9 cellular contexts compared by ENCODE assay signal in the genomic region with DNA sequence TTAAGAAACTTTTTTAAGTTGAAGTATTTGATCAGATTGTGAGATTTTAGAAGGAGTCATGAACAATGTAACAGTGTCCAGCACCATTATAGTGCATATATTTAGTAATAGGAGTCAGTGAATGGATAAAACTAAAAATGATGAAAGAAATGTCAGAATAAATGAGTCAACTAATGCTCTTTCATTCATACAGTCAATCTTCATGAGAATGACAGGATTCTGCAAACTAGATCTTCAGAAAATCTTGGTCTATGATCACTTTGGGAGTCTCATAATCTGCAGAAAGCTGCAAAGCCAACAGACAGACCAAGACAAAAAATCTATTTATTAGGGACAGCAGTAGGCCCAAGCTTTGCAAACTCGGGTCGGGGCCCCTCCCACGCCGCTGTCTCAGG. TPM values are rescaled to one million over a fixed set of nuclear protein-coding genes. Genes with fewer than 3 reads are reported as not detected.
DNase-seq lines count a peak whose midpoint lies in the region; ATAC-seq and TF ChIP-seq lines count a peak whose summit lies in the region.
"Had no signal": no experiment of that assay in that cellular context is flagged by ENCODE, and none has a peak within 500 bp of the region (broad histone marks: within the 10 kb centered on the region; RNA-seq: fewer than 3 reads in every experiment).

No MANE protein-coding gene starts in this region.

- peaks cover 14% of the 10 kb centered on the region for H3K4me1 Mint-ChIP-seq in activated CD4-positive, alpha-beta T cell treated with anti-CD3 and anti-CD28 coated beads, Interleukin-2, amount 10 ng/mL, durations not matched to agents 7 days and 5 days

- no peak for TF ChIP-seq POLR2A in right lobe of liver (IDR thresholded peaks at IDR 0.05)
- no peak for TF ChIP-seq POLR2A in suprapubic skin (IDR thresholded peaks at IDR 0.05)

- intact Hi-C loops in right lobe of liver (cut with DNase I) = no loop called here

- ATAC-seq in right lobe of liver = no peak
- ATAC-seq in GM19351 (IDR thresholded peaks at IDR 0.05; ENCODE audit: unreplicated experiment) = no peak
- ATAC-seq in HG03457 (IDR thresholded peaks at IDR 0.05; ENCODE audit: unreplicated experiment) = no peak

- H3K9me3 ChIP-seq in right lobe of liver (no peaks in the 10 kb centered on the region), suprapubic skin (no peaks in the 10 kb centered on the region)
- H3K9me3 ChIP-seq: SJSA1 had no signal

- no peaks in the 10 kb centered on the region for H3K4me1 ChIP-seq in right lobe of liver
- H3K4me1 ChIP-seq in suprapubic skin = peaks cover 6% of the 10 kb centered on the region
- H3K4me1 ChIP-seq: SJSA1 had no signal

- CTCF ChIA-PET in activated CD4-positive, alpha-beta T cell treated with anti-CD3 and anti-CD28 coated beads, Interleukin-2, amount 10 ng/mL, durations not matched to agents 7 days and 5 days (lab: Charles Lee) = interaction anchor here (0.8 to 1.8 kb wide), 10 partner anchors 10 to 753 kb away, joined by 3 to 10 read pairs (median 4); no protein-coding TSS in a partner anchor

- DNase-seq in activated CD4-positive, alpha-beta T cell treated with anti-CD3 and anti-CD28 coated beads, Interleukin-2, amount 10 ng/mL, durations not matched to agents 7 days and 5 days = no peak
- no peak for DNase-seq in activated CD4-positive, alpha-beta T cell treated with anti-CD3 and anti-CD28 coated beads, Interleukin-2, amount 50 U/mL, for 1 hour
- DNase-seq in astrocyte of the spinal cord (ENCODE audit: low read depth, low spot score) (no peak), right lobe of liver (no peak), suprapubic skin (ENCODE audit: low spot score in 2 of 2) (no peak), hepatic stellate cell (ENCODE audit: low spot score) (no peak)

- WGBS in right lobe of liver (ENCODE audit: insufficient coverage, low coverage, low lambda C conversion rate, missing lambda C conversion rate) = 0% methylated on average over 4 of the region's 4 CpGs
- 14% methylated on average over 4 of the region's 4 CpGs for WGBS in suprapubic skin

- peak overlapping the region; percentile 36 for H3K4me3 ChIP-seq in astrocyte of the spinal cord (ENCODE audit: low read depth, low read length)
- H3K4me3 ChIP-seq in right lobe of liver = peak overlapping the region; percentile 47 to 77 (median 73)
- H3K4me3 ChIP-seq in suprapubic skin = peak overlapping the region; percentile 64
- H3K4me3 ChIP-seq: SJSA1 had no signal

- H3K4me3 Mint-ChIP-seq in activated CD4-positive, alpha-beta T cell treated with anti-CD3 and anti-CD28 coated beads, Interleukin-2, amount 10 ng/mL, durations not matched to agents 7 days and 5 days = peak overlapping the region; percentile 76

- H3K36me3 ChIP-seq in right lobe of liver = no peaks in the 10 kb centered on the region
- H3K36me3 ChIP-seq in suprapubic skin = no peaks in the 10 kb centered on the region
- H3K36me3 ChIP-seq: SJSA1 had no signal

- H3K9me3 Mint-ChIP-seq in activated CD4-positive, alpha-beta T cell treated with anti-CD3 and anti-CD28 coated beads, Interleukin-2, amount 10 ng/mL, durations not matched to agents 7 days and 5 days = no peaks in the 10 kb centered on the region

- H3K27me3 ChIP-seq in right lobe of liver = no peaks in the 10 kb centered on the region
- H3K27me3 ChIP-seq in suprapubic skin = no peaks in the 10 kb centered on the region
- H3K27me3 ChIP-seq: SJSA1 had no signal

- TF ChIP-seq EP300 in suprapubic skin (IDR thresholded peaks at IDR 0.05) = no peak

- H3K27ac Mint-ChIP-seq in activated CD4-positive, alpha-beta T cell treated with anti-CD3 and anti-CD28 coated beads, Interleukin-2, amount 10 ng/mL, durations not matched to agents 7 days and 5 days = peak overlapping the region; percentile 90

- H3K27ac ChIP-seq in right lobe of liver (peak overlapping the region in 2 of 3 donors; percentile 84 to 91), suprapubic skin (peak overlapping the region; percentile 87)
- H3K27ac ChIP-seq: SJSA1 had no signal

- in situ Hi-C loops in astrocyte of the spinal cord (cut with HindIII; ENCODE audit: low sequenced_read_pairs) = no loop called here

- no peak for TF ChIP-seq CTCF in astrocyte of the spinal cord (IDR thresholded peaks at IDR 0.05; ENCODE audit: low read depth, low read length)
- no peak for TF ChIP-seq CTCF in right lobe of liver (IDR thresholded peaks at IDR 0.05)
- no peak for TF ChIP-seq CTCF in suprapubic skin (IDR thresholded peaks at IDR 0.05)

- POLR2A ChIA-PET in activated CD4-positive, alpha-beta T cell treated with anti-CD3 and anti-CD28 coated beads, Interleukin-2, amount 10 ng/mL, durations not matched to agents 7 days and 5 days (lab: Charles Lee) = no interaction called here

- peaks cover 13% of the 10 kb centered on the region for H3K27me3 Mint-ChIP-seq in activated CD4-positive, alpha-beta T cell treated with anti-CD3 and anti-CD28 coated beads, Interleukin-2, amount 10 ng/mL, durations not matched to agents 7 days and 5 days

- H3K36me3 Mint-ChIP-seq in activated CD4-positive, alpha-beta T cell treated with anti-CD3 and anti-CD28 coated beads, Interleukin-2, amount 10 ng/mL, durations not matched to agents 7 days and 5 days (ENCODE audit: low read depth) = peaks cover 2% of the 10 kb centered on the region

RNA-seq across cellular contexts. Expression of a gene that starts 0.7 kb away (rescaled TPM):
- total RNA-seq in activated CD4-positive, alpha-beta T cell treated with anti-CD3 and anti-CD28 coated beads, Interleukin-2, amount 10 ng/mL, durations not matched to agents 7 days and 5 days = 1 to 10 TPM; 1.2 to 1.8 TPM
- total RNA-seq in right lobe of liver (10 to 100 TPM in 1 of 6 experiments, 1 to 10 TPM in 5; 5.9 to 10.5 (median 7.3) TPM), suprapubic skin (10 to 100 TPM in 3 of 4 donors, 1 to 10 TPM in 1; 9.8 to 23.7 (median 19.2) TPM)
- total RNA-seq: SJSA1 had no signal

RNA-seq across cellular contexts. Expression of a gene that starts 4.2 kb away (rescaled TPM):
- not detected for total RNA-seq in activated CD4-positive, alpha-beta T cell treated with anti-CD3 and anti-CD28 coated beads, Interleukin-2, amount 10 ng/mL, durations not matched to agents 7 days and 5 days
- total RNA-seq in right lobe of liver = under 1 TPM; 0.06 to 0.42 (median 0.21) TPM
- under 1 TPM; 0.15 to 0.48 (median 0.37) TPM for total RNA-seq in suprapubic skin
- total RNA-seq: SJSA1 had no signal
